In genomic region chr12:131603106-131604033, GRCh38 we compare ENCODE assay signal across 18 cellular contexts.
DNase-seq lines count a peak whose midpoint lies in the region; ATAC-seq and TF ChIP-seq lines count a peak whose summit lies in the region.
"Had no signal": no experiment of that assay in that cellular context is flagged by ENCODE, and none has a peak within 500 bp of the region (broad histone marks: within the 10 kb centered on the region; RNA-seq: fewer than 3 reads in every experiment).

No MANE protein-coding gene starts in this region.

- H3K36me3 Mint-ChIP-seq in T-cell = no peaks in the 10 kb centered on the region

- no peaks in the 10 kb centered on the region for H3K9me2 ChIP-seq in DOHH2 (replicated peaks; ENCODE audit: control insufficient read depth, low read length)

- no peaks in the 10 kb centered on the region for H3K36me3 ChIP-seq in DOHH2 (ENCODE audit: control insufficient read depth, low read length)
- H3K36me3 ChIP-seq in effector memory CD4-positive, alpha-beta T cell (ENCODE audit: control insufficient read depth, insufficient read depth, low read length) = no peaks in the 10 kb centered on the region
- H3K36me3 ChIP-seq: ovary had no signal

- peak overlapping the region; percentile 44 for H3K4me2 ChIP-seq in DOHH2 (ENCODE audit: low read length)

- no peaks in the 10 kb centered on the region for H3K9me3 Mint-ChIP-seq in T-cell

- DNase-seq in CD1c-positive myeloid dendritic cell (ENCODE audit: extremely low spot score) (peak; percentile 22), T-cell (no peak), activated gamma-delta T cell (lab: John Stamatoyannopoulos, UW) (no peak), NOMO-1 treated with dmso at 0.1 percent for 144 hours (lab: John Stamatoyannopoulos, UW; ENCODE audit: unreplicated experiment) (no peak), GM03348 (ENCODE audit: low spot score) (no peak)
- no peak for DNase-seq in effector memory CD4-positive, alpha-beta T cell
- DNase-seq in activated effector memory CD4-positive, alpha-beta T cell treated with Interleukin-2 at 50 U/mL for 16 hours = no peak
- DNase-seq: Caco-2; effector CD4-positive, alpha-beta T cell; HCEC 1CT; mammary epithelial cell; NCI-H2227 treated with DMSO at 0.1 percent for 48 hours; ovary; PC-3; T-helper 9 cell had no signal

- H3K4me3 Mint-ChIP-seq in T-cell = peak overlapping the region; percentile 53 to 79 (median 62)

- peaks cover 51 to 67% (median 52%) of the 10 kb centered on the region in 3 donors for H3K4me1 Mint-ChIP-seq in T-cell

- H3K27ac ChIP-seq in DOHH2 (ENCODE audit: low read depth, low read length) = peak overlapping the region; percentile 18; the same call in 1 of the 2 replicates
- peak overlapping the region; percentile 8 for H3K27ac ChIP-seq in effector memory CD4-positive, alpha-beta T cell (ENCODE audit: insufficient read depth, low read length, poor library complexity, severe bottlenecking)
- H3K27ac ChIP-seq: HL-60, ovary had no signal

- CTCF ChIA-PET in T-cell (lab: Charles Lee) = interaction anchor here in 1 of 2 donors (0.7 kb wide), 1 partner anchor 192 kb away, joined by 3 read pairs; no protein-coding TSS in a partner anchor

- peaks cover 36% of the 10 kb centered on the region for H3K27me3 ChIP-seq in DOHH2 (ENCODE audit: control insufficient read depth, low read length)
- H3K27me3 ChIP-seq in effector memory CD4-positive, alpha-beta T cell (replicated peaks; ENCODE audit: control insufficient read depth, insufficient read depth, low read length, poor library complexity, severe bottlenecking) = no peaks in the 10 kb centered on the region
- H3K27me3 ChIP-seq: ovary had no signal

- H3K9me3 ChIP-seq in DOHH2 (ENCODE audit: control insufficient read depth, insufficient read depth, low read length) = no peaks in the 10 kb centered on the region
- H3K9me3 ChIP-seq in effector memory CD4-positive, alpha-beta T cell (ENCODE audit: control insufficient read depth, low read length) = no peaks in the 10 kb centered on the region
- H3K9me3 ChIP-seq: Caco-2, ovary had no signal

- H3F3A ChIP-seq in DOHH2 (ENCODE audit: control insufficient read depth, insufficient read depth) = no peaks in the 10 kb centered on the region

- no peak for TF ChIP-seq CTCF in DOHH2 (IDR thresholded peaks at IDR 0.05; ENCODE audit: low read depth, low read length, poor library complexity, severe bottlenecking)

- peaks cover 31% of the 10 kb centered on the region for H3K4me1 ChIP-seq in DOHH2 (ENCODE audit: control insufficient read depth, low read length)
- peaks cover 44% of the 10 kb centered on the region for H3K4me1 ChIP-seq in effector memory CD4-positive, alpha-beta T cell (ENCODE audit: control insufficient read depth, insufficient read depth, low read length, poor library complexity, severe bottlenecking)
- H3K4me1 ChIP-seq: Caco-2 had no signal

- POLR2A ChIA-PET in T-cell (lab: Charles Lee) = no interaction called here

- H3K79me2 ChIP-seq in DOHH2 (ENCODE audit: control insufficient read depth, low read length) = no peaks in the 10 kb centered on the region

- H3K4me3 ChIP-seq in DOHH2 (ENCODE audit: low read length) = peak overlapping the region; percentile 23; the same call in 1 of the 2 replicates
- peak overlapping the region; percentile 39 for H3K4me3 ChIP-seq in effector memory CD4-positive, alpha-beta T cell (ENCODE audit: insufficient read depth, low read depth, low read length, poor library complexity, severe bottlenecking)
- H3K4me3 ChIP-seq: ovary, skin epidermis had no signal

- no peaks in the 10 kb centered on the region for H3K27me3 Mint-ChIP-seq in T-cell

- no peaks in the 10 kb centered on the region for H4K20me1 ChIP-seq in DOHH2 (ENCODE audit: control insufficient read depth, insufficient read depth, low read depth, low read length)

- no peak for ATAC-seq in T-cell (replicated peaks in 1 of 4)
- ATAC-seq: PC-3 had no signal

- peak overlapping the region; percentile 77 to 95 for H3K27ac Mint-ChIP-seq in T-cell
